31 cellular contexts compared by ENCODE assay signal in genomic region chr12:23941780-23942179, GRCh38. TPM values are rescaled to one million over a fixed set of nuclear protein-coding genes. Genes with fewer than 3 reads are reported as not detected.
"Had no signal": no experiment of that assay in that cellular context is flagged by ENCODE, and none has a peak within 500 bp of the region (broad histone marks: within the 10 kb centered on the region; RNA-seq: fewer than 3 reads in every experiment).

No MANE protein-coding gene starts in this region.

- DNase-seq: activated B cell treated with CpG ODN at 0.5 μM for 24 hours; activated CD4-positive, alpha-beta T cell treated with anti-CD3 and anti-CD28 coated beads for 48 hours; activated CD4-positive, alpha-beta T cell treated with anti-CD3 and anti-CD28 coated beads, Interleukin-2, amount 50 U/mL, for 1 hour; activated CD4-positive, alpha-beta T cell treated with anti-CD3 and anti-CD28 coated beads, Interleukin-2, amount 50 U/mL, for 48 hours; activated CD8-positive, alpha-beta memory T cell treated with anti-CD3 and anti-CD28 coated beads for 24 hours; activated CD8-positive, alpha-beta T cell treated with anti-CD3 and anti-CD28 coated beads for 36 hours; activated effector memory CD4-positive, alpha-beta T cell treated with Interleukin-2 at 50 U/mL for 16 hours; activated gamma-delta T cell treated with Interleukin-2 at 50 U/mL for 16 hours; activated naive CD4-positive, alpha-beta T cell treated with Interleukin-2 at 50 U/mL for 16 hours; activated naive CD8-positive, alpha-beta T cell treated with anti-CD3 and anti-CD28 coated beads for 36 hours; activated naive CD8-positive, alpha-beta T cell treated with anti-CD3 and anti-CD28 coated beads, Interleukin-2, amount 50 U/mL, for 24 hours; activated T-cell treated with anti-CD3 and anti-CD28 coated beads, Interleukin-2, amount 50 U/mL, for 4 hours; adrenal gland; amygdala; aorta; brain microvascular endothelial cell; dorsolateral prefrontal cortex; effector memory CD4-positive, alpha-beta T cell; esophagus squamous epithelium; head of caudate nucleus; T-helper 1 cell; T-helper 17 cell; T1000; WERI-Rb-1 had no signal

- H3K27ac ChIP-seq: adrenal gland, brain microvascular endothelial cell, coronary artery, dorsolateral prefrontal cortex, epithelial cell of prostate, esophagus squamous epithelium, WERI-Rb-1 had no signal

- H3K9me3 ChIP-seq: adrenal gland, esophagus squamous epithelium had no signal

- H3K27me3 ChIP-seq: brain microvascular endothelial cell, esophagus squamous epithelium had no signal

- H3K4me3 ChIP-seq: adrenal gland, coronary artery, esophagus squamous epithelium had no signal

- FAIRE-seq: bronchial epithelial cell, endothelial cell of umbilical vein, frontal cortex had no signal

- H3K4me1 ChIP-seq: adrenal gland, esophagus squamous epithelium had no signal

- H3K36me3 ChIP-seq: adrenal gland, brain microvascular endothelial cell, esophagus squamous epithelium, WERI-Rb-1 had no signal

- ATAC-seq: activated CD4-positive, CD25-positive, alpha-beta regulatory T cell treated with anti-CD3 and anti-CD28 coated beads, Interleukin-2, amount 50 U/mL, for 24 hours; activated CD8-positive, alpha-beta T cell treated with anti-CD3 and anti-CD28 coated beads for 36 hours; activated naive CD8-positive, alpha-beta T cell treated with anti-CD3 and anti-CD28 coated beads, Interleukin-2, amount 50 U/mL, for 24 hours; activated T-cell treated with anti-CD3 and anti-CD28 coated beads, Interleukin-2, amount 50 U/mL, for 4 hours; activated T-helper 17 cell treated with anti-CD3 and anti-CD28 coated beads, Interleukin-2, amount 50 U/mL, for 72 hours; T-helper 17 cell had no signal

RNA-seq across cellular contexts. Expression of gene SOX5, which starts 7.7 kb away (rescaled TPM):
- total RNA-seq: activated CD8-positive, alpha-beta T cell treated with anti-CD3 and anti-CD28 coated beads for 36 hours; activated naive CD8-positive, alpha-beta T cell treated with anti-CD3 and anti-CD28 coated beads for 36 hours had no signal
